9 cellular contexts compared by ENCODE assay signal in genomic region chr19:16136185-16137067, GRCh38. TPM values are rescaled to one million over a fixed set of nuclear protein-coding genes. Genes with fewer than 3 reads are reported as not detected.
DNase-seq lines count a peak whose midpoint lies in the region.
"Had no signal": no experiment of that assay in that cellular context is flagged by ENCODE, and none has a peak within 500 bp of the region (broad histone marks: within the 10 kb centered on the region; RNA-seq: fewer than 3 reads in every experiment).

No MANE protein-coding gene starts in this region.

- DNase-seq in NCI-H2171 treated with DMSO at 0.1 percent for 48 hours (lab: John Stamatoyannopoulos, UW) (peak; percentile 44), NCI-H2171 (lab: John Stamatoyannopoulos, UW) (no peak), NCI-H146 (lab: John Stamatoyannopoulos, UW) (peak; percentile 54), immature natural killer cell (peak; percentile 54 to 66 (median 64)), COR-L47 (lab: John Stamatoyannopoulos, UW) (no peak), HPDE6-E6E7 (ENCODE audit: extremely low spot score) (no peak)
- DNase-seq: activated CD8-positive, alpha-beta memory T cell treated with anti-CD3 and anti-CD28 coated beads, Interleukin-2, amount 50 U/mL, for 4 hours; nucleus accumbens; stimulated activated naive CD8-positive, alpha-beta T cell treated with anti-CD3 and anti-CD28 coated beads, Interleukin-15, amount 100 ng/mL, for 72 hours had no signal

- H3K4me3 Mint-ChIP-seq in immature natural killer cell: peak overlapping the region; percentile 15 to 54 (median 49)
- H3K4me3 Mint-ChIP-seq: stimulated activated naive CD8-positive, alpha-beta T cell treated with anti-CD3 and anti-CD28 coated beads, Interleukin-15, amount 100 ng/mL, for 72 hours had no signal

- peaks cover 8 to 19% (median 13%) of the 10 kb centered on the region in 3 donors for H3K27me3 Mint-ChIP-seq in immature natural killer cell (ENCODE audit: low read depth in 3 of 3)
- H3K27me3 Mint-ChIP-seq: stimulated activated naive CD8-positive, alpha-beta T cell treated with anti-CD3 and anti-CD28 coated beads, Interleukin-15, amount 100 ng/mL, for 72 hours had no signal

- H3K9me3 Mint-ChIP-seq in immature natural killer cell: no peaks in the 10 kb centered on the region

- H3K36me3 Mint-ChIP-seq in immature natural killer cell: peaks cover 28 to 31% (median 29%) of the 10 kb centered on the region in 3 donors

- peaks cover 80 to 94% of the 10 kb centered on the region in 2 donors for H3K4me1 Mint-ChIP-seq in immature natural killer cell

- H3K27ac Mint-ChIP-seq in immature natural killer cell: peak overlapping the region; percentile 27 to 93 (median 85)
- H3K27ac Mint-ChIP-seq: stimulated activated naive CD8-positive, alpha-beta T cell treated with anti-CD3 and anti-CD28 coated beads, Interleukin-15, amount 100 ng/mL, for 72 hours had no signal

RNA-seq across cellular contexts. Expression of gene HSH2D, which starts 7.1 kb away (rescaled TPM):
- polyA plus RNA-seq in immature natural killer cell: 100 to 1,000 TPM in 1 of 3 donors, 10 to 100 TPM in 2; 70.4 to 127 (median 97.4) TPM

RNA-seq across cellular contexts. Expression of gene RAB8A, which starts 24.7 kb away (rescaled TPM):
- polyA plus RNA-seq in immature natural killer cell: 100 to 1,000 TPM; 110 to 184 (median 126) TPM

RNA-seq across cellular contexts. Expression of gene CIB3, which starts 36.9 kb away (rescaled TPM):
- not detected for polyA plus RNA-seq in immature natural killer cell

RNA-seq across cellular contexts. Expression of gene FAM32A, which starts 48.8 kb away (rescaled TPM):
- 100 to 1,000 TPM; 156 to 225 (median 179) TPM for polyA plus RNA-seq in immature natural killer cell

Comparison
In these comparisons a context has a peak if more than half of its experiments do, and no peak if none do; other contexts are left out.
1. DNase-seq: peak in NCI-H2171 treated with DMSO at 0.1 percent for 48 hours (single experiment), NCI-H146 (single experiment) and immature natural killer cell (3 of 3); none in NCI-H2171 (single experiment), COR-L47 (single experiment) and HPDE6-E6E7 (single experiment).